ENCODE assay signal across 14 cellular contexts in the genomic region with DNA sequence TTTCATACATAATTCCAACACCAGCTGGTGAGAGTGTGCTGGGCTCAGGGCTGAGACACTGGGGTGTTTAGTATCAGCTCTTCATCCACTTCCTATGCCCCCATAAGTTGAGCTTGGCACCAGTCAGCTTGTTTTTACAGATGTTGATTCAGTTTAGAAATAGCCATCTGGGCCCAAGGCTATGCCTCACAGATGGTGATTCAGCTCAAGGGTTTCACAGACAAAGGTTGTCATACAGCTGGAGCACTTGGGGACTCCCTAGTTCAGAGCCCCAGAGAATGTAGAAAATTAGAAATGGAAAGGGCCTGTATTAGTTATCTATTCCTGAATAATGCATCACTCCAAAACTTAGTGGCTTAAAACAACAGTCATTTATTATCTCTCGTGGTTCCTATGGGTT. TPM values are rescaled to one million over a fixed set of nuclear protein-coding genes. Genes with fewer than 3 reads are reported as not detected.
DNase-seq lines count a peak whose midpoint lies in the region; ATAC-seq and TF ChIP-seq lines count a peak whose summit lies in the region.
"Had no signal": no experiment of that assay in that cellular context is flagged by ENCODE, and none has a peak within 500 bp of the region (broad histone marks: within the 10 kb centered on the region; RNA-seq: fewer than 3 reads in every experiment).

No MANE protein-coding gene starts in this region.

- no peaks in the 10 kb centered on the region for H3K9me2 ChIP-seq in GM23248 (ENCODE audit: insufficient read depth)
- no peaks in the 10 kb centered on the region for H3K9me2 ChIP-seq in PC-3 (replicated peaks; ENCODE audit: low read length)

- H3K27me3 ChIP-seq in GM23248 (replicated peaks; ENCODE audit: insufficient read depth): no peaks in the 10 kb centered on the region
- no peaks in the 10 kb centered on the region for H3K27me3 ChIP-seq in PC-3 (ENCODE audit: low read length)
- no peaks in the 10 kb centered on the region for H3K27me3 ChIP-seq in smooth muscle cell (ENCODE audit: low read depth)

- H3K27ac Mint-ChIP-seq in type B pancreatic cell: no peak overlapping the region
- no peak overlapping the region for H3K27ac Mint-ChIP-seq in chondrocyte (ENCODE audit: unreplicated experiment)
- H3K27ac Mint-ChIP-seq: activated naive CD4-positive, alpha-beta T cell treated with anti-CD3 and anti-CD28 coated beads, Interleukin-2, amount 50 U/mL, for 24 hours had no signal

- CTCF ChIA-PET in PC-3 (lab: Charles Lee): no interaction called here

- peaks cover 6% of the 10 kb centered on the region for H3K4me1 Mint-ChIP-seq in type B pancreatic cell (ENCODE audit: unreplicated experiment)
- peaks cover 30% of the 10 kb centered on the region for H3K4me1 Mint-ChIP-seq in chondrocyte (ENCODE audit: low read depth)
- H3K4me1 Mint-ChIP-seq: activated naive CD4-positive, alpha-beta T cell treated with anti-CD3 and anti-CD28 coated beads, Interleukin-2, amount 50 U/mL, for 24 hours had no signal

- H4K20me1 ChIP-seq in GM23248 (ENCODE audit: insufficient read depth) (no peaks in the 10 kb centered on the region), PC-3 (ENCODE audit: low read length) (no peaks in the 10 kb centered on the region), smooth muscle cell (ENCODE audit: low read depth) (no peaks in the 10 kb centered on the region)

- intact Hi-C loops in PC-3 (cut with micrococcal nuclease): no loop called here

- BruUV-seq in PC-3 (replicated peaks; lab: Mats Ljungman, UMichigan): no TSS peak

- H3K4me3 Mint-ChIP-seq in type B pancreatic cell (no peak overlapping the region), chondrocyte (ENCODE audit: unreplicated experiment) (no peak overlapping the region)
- H3K4me3 Mint-ChIP-seq: activated naive CD4-positive, alpha-beta T cell treated with anti-CD3 and anti-CD28 coated beads, Interleukin-2, amount 50 U/mL, for 24 hours had no signal

- H3F3A ChIP-seq in GM23248 (ENCODE audit: insufficient read depth) (peaks cover 6% of the 10 kb centered on the region; the same call in 1 of the 2 replicates), PC-3 (ENCODE audit: low read length, unreplicated experiment) (no peaks in the 10 kb centered on the region), smooth muscle cell (ENCODE audit: low read depth) (no peaks in the 10 kb centered on the region)

- H3K9me3 ChIP-seq in GM23248 (ENCODE audit: low read depth) (no peaks in the 10 kb centered on the region), PC-3 (ENCODE audit: low read length) (no peaks in the 10 kb centered on the region), smooth muscle cell (replicated peaks; ENCODE audit: low read depth) (no peaks in the 10 kb centered on the region)

- WGBS in GM23248 (ENCODE audit: low coverage in 1 of 2, low lambda C conversion rate in 2 of 2, missing lambda C conversion rate in 2 of 2), 2 experiments: 23 to 33% methylated on average over 1 of the region's 1 CpG
- WGBS in smooth muscle cell (ENCODE audit: low lambda C conversion rate): 59% methylated on average over 1 of the region's 1 CpG

- H3K27me3 Mint-ChIP-seq in type B pancreatic cell (peaks cover 7% of the 10 kb centered on the region), chondrocyte (ENCODE audit: low read depth) (no peaks in the 10 kb centered on the region)

- no peak for TF ChIP-seq CTCF in PC-3 (conservative IDR thresholded peaks at IDR 0.05; ENCODE audit: low read depth, low read length)
- no peak for TF ChIP-seq CTCF in smooth muscle cell (IDR thresholded peaks at IDR 0.05; ENCODE audit: borderline replicate concordance, insufficient read depth, poor library complexity, severe bottlenecking)
- TF ChIP-seq CTCF in type B pancreatic cell (conservative IDR thresholded peaks at IDR 0.05): no peak
- TF ChIP-seq CTCF in chondrocyte (IDR thresholded peaks at IDR 0.05): no peak

- H3K4me3 ChIP-seq in GM23248: no peak overlapping the region
- no peak overlapping the region for H3K4me3 ChIP-seq in PC-3 (ENCODE audit: low read length)
- no peak overlapping the region for H3K4me3 ChIP-seq in smooth muscle cell
- H3K4me3 ChIP-seq: SK-N-MC had no signal

- POLR2A ChIA-PET in PC-3 (lab: Charles Lee; ENCODE audit: unreplicated experiment): no interaction called here

- ATAC-seq in PC-3: peak; percentile 55

- no peaks in the 10 kb centered on the region for H3K9me3 Mint-ChIP-seq in type B pancreatic cell
- no peaks in the 10 kb centered on the region for H3K9me3 Mint-ChIP-seq in chondrocyte (ENCODE audit: low read depth)
- H3K9me3 Mint-ChIP-seq: activated naive CD4-positive, alpha-beta T cell treated with anti-CD3 and anti-CD28 coated beads, Interleukin-2, amount 50 U/mL, for 24 hours had no signal

- no peak overlapping the region for H3K27ac ChIP-seq in GM23248
- no peak overlapping the region for H3K27ac ChIP-seq in PC-3 (ENCODE audit: low read length)
- peak overlapping the region; percentile 37 for H3K27ac ChIP-seq in smooth muscle cell (ENCODE audit: low read depth)
- H3K27ac ChIP-seq: SK-N-MC had no signal

- in situ Hi-C loops in GM23248 (cut with MboI): no loop called here

- H3K9ac ChIP-seq in GM23248 (no peak overlapping the region), PC-3 (ENCODE audit: low read length) (no peak overlapping the region), smooth muscle cell (ENCODE audit: low read depth) (no peak overlapping the region)

- H3K79me2 ChIP-seq in GM23248 (ENCODE audit: insufficient read depth): no peaks in the 10 kb centered on the region
- no peaks in the 10 kb centered on the region for H3K79me2 ChIP-seq in PC-3 (ENCODE audit: low read length)
- no peaks in the 10 kb centered on the region for H3K79me2 ChIP-seq in smooth muscle cell (ENCODE audit: low read depth)

- H3K36me3 Mint-ChIP-seq in type B pancreatic cell: no peaks in the 10 kb centered on the region
- no peaks in the 10 kb centered on the region for H3K36me3 Mint-ChIP-seq in chondrocyte (ENCODE audit: low read depth)
- H3K36me3 Mint-ChIP-seq: activated naive CD4-positive, alpha-beta T cell treated with anti-CD3 and anti-CD28 coated beads, Interleukin-2, amount 50 U/mL, for 24 hours had no signal

- H3K36me3 ChIP-seq in GM23248 (ENCODE audit: low read depth) (no peaks in the 10 kb centered on the region), PC-3 (ENCODE audit: low read depth, low read length) (no peaks in the 10 kb centered on the region), smooth muscle cell (ENCODE audit: low read depth) (no peaks in the 10 kb centered on the region)

- no peak overlapping the region for H2AFZ ChIP-seq in GM23248
- no peak overlapping the region for H2AFZ ChIP-seq in PC-3 (ENCODE audit: low read length)
- H2AFZ ChIP-seq in smooth muscle cell (ENCODE audit: low read depth): no peak overlapping the region

- DNase-seq in GM23248 (peak; percentile 85), PC-3 (no peak), fibroblast of gingiva (ENCODE audit: low read depth) (peak; percentile 63), smooth muscle cell (lab: John Stamatoyannopoulos, UW; ENCODE audit: unreplicated experiment) (no peak), islet precursor cell (no peak), type B pancreatic cell (ENCODE audit: extremely low spot score, unreplicated experiment) (no peak), chondrocyte (ENCODE audit: low spot score) (no peak)
- DNase-seq: cortex of kidney, NCI-H1436, NCI-H748 treated with DMSO at 0.1 percent for 48 hours had no signal

- H3K4me1 ChIP-seq in GM23248 (ENCODE audit: insufficient read depth): peaks cover 14% of the 10 kb centered on the region; the same call in 1 of the 2 replicates
- H3K4me1 ChIP-seq in PC-3 (ENCODE audit: insufficient read depth, low read length): no peaks in the 10 kb centered on the region
- H3K4me1 ChIP-seq in smooth muscle cell (ENCODE audit: low read depth): peaks cover 4% of the 10 kb centered on the region

- H3K4me2 ChIP-seq in GM23248 (ENCODE audit: unreplicated experiment) (no peak overlapping the region), PC-3 (ENCODE audit: low read length) (no peak overlapping the region), smooth muscle cell (no peak overlapping the region)

RNA-seq across cellular contexts. Expression of a gene that starts 10.3 kb away (rescaled TPM):
- total RNA-seq in GM23248 (2014; rRNA removed; shearing (Covaris generic)): not detected in 2 replicates
- polyA plus RNA-seq in GM23248 (2016; fragmentation: Nextera tagmentation; extraction: Ambion mirVana): not detected in 2 replicates
- not detected in 2 replicates for total RNA-seq in PC-3 (2014; rRNA removed)
- 51.1 and 79.5 TPM in 2 replicates for total RNA-seq in smooth muscle cell
- 24.4 and 48.2 TPM in 2 replicates for polyA plus RNA-seq in smooth muscle cell
- 0.14 and 0.87 TPM in 2 replicates for total RNA-seq in type B pancreatic cell (ENCODE audit: low replicate concordance)
- 0.40 TPM in 1 of 3 replicates, not detected in the others for total RNA-seq in chondrocyte
- total RNA-seq: fibroblast of villous mesenchyme had no signal
- polyA plus RNA-seq: keratinocyte had no signal

Comparison
In these comparisons a context has a peak if more than half of its experiments do, and no peak if none do; other contexts are left out.
1. DNase-seq: peak in GM23248 (single experiment) and fibroblast of gingiva (single experiment); none in PC-3 (single experiment), smooth muscle cell (single experiment), islet precursor cell (single experiment), type B pancreatic cell (single experiment) and chondrocyte (single experiment).
2. RNA of a gene that starts 10.3 kb away (total RNA-seq): 51.1 to 79.5 TPM in smooth muscle cell; 0.14 to 0.87 TPM in type B pancreatic cell, 0.40 TPM in chondrocyte, not detected in GM23248 and not detected in PC-3; every median in the first group is over 10 times any median in the second.